31 cellular contexts compared by ENCODE assay signal in genomic region chr1:16462773-16463330, GRCh38. TPM values are rescaled to one million over a fixed set of nuclear protein-coding genes. Genes with fewer than 3 reads are reported as not detected.
"Had no signal": no experiment of that assay in that cellular context is flagged by ENCODE, and none has a peak within 500 bp of the region (broad histone marks: within the 10 kb centered on the region; RNA-seq: fewer than 3 reads in every experiment).

No MANE protein-coding gene starts in this region.

- H3K4me3 Mint-ChIP-seq: activated CD4-positive, alpha-beta T cell treated with anti-CD3 and anti-CD28 coated beads, Interleukin-2, amount 10 ng/mL, durations not matched to agents 24 days and 14 days; brain; mesothelial cell of epicardium; natural killer cell treated with Interleukin-12 subunit alpha and Interleukin-12 subunit beta and Interleukin-15 and Interleukin-18, amount 100 ng/mL, for 72 hours had no signal

- H3K4me1 Mint-ChIP-seq: mesothelial cell of epicardium had no signal

- H3K27ac Mint-ChIP-seq: activated CD4-positive, alpha-beta T cell treated with anti-CD3 and anti-CD28 coated beads, Interleukin-2, amount 10 ng/mL, durations not matched to agents 24 days and 14 days; mesothelial cell of epicardium had no signal

- H3K27me3 ChIP-seq: esophagus muscularis mucosa, gastrocnemius medialis, left lung, ovary, right atrium auricular region, stomach, suprapubic skin, tibial nerve, uterus had no signal

- H3K4me1 ChIP-seq: gastrocnemius medialis, left lung, psoas muscle, right atrium auricular region, suprapubic skin, tibial nerve, uterus had no signal

- H3K4me3 ChIP-seq: esophagus muscularis mucosa, gastrocnemius medialis, left lung, ovary, psoas muscle, right atrium auricular region, stomach, suprapubic skin, tibial nerve, uterus had no signal

- H3K9me3 ChIP-seq: esophagus muscularis mucosa, gastrocnemius medialis, left lung, ovary, psoas muscle, right atrium auricular region, stomach, suprapubic skin, tibial nerve, uterus had no signal

- H3K36me3 ChIP-seq: ovary, uterus had no signal

- H3K27me3 Mint-ChIP-seq: activated CD4-positive, alpha-beta T cell treated with anti-CD3 and anti-CD28 coated beads, Interleukin-2, amount 10 ng/mL, durations not matched to agents 24 days and 14 days; brain; natural killer cell treated with Interleukin-12 subunit alpha and Interleukin-12 subunit beta and Interleukin-15 and Interleukin-18, amount 100 ng/mL, for 72 hours had no signal

- DNase-seq: activated CD4-positive, alpha-beta T cell treated with anti-CD3 and anti-CD28 coated beads, Interleukin-2, amount 10 ng/mL, durations not matched to agents 24 days and 14 days; activated CD8-positive, alpha-beta memory T cell treated with anti-CD3 and anti-CD28 coated beads for 24 hours; activated CD8-positive, alpha-beta memory T cell treated with anti-CD3 and anti-CD28 coated beads, Interleukin-2, amount 50 U/mL, for 4 hours; activated effector memory CD4-positive, alpha-beta T cell treated with Interleukin-2 at 50 U/mL for 16 hours; activated T-cell treated with anti-CD3 and anti-CD28 coated beads, Interleukin-2, amount 50 U/mL, for 48 hours; anterior cingulate cortex; dermis blood vessel endothelial cell; effector CD8-positive, alpha-beta T cell; gastrocnemius medialis; hippocampal formation; kidney glomerular epithelial cell; left lung; psoas muscle; stimulated activated CD4-positive, alpha-beta T cell treated with anti-CD3 and anti-CD28 coated beads, Interleukin-12 subunit alpha, Interleukin-12 subunit beta, amount 100 ng/mL, for 4 hours; stimulated activated CD4-positive, alpha-beta T cell treated with anti-CD3 and anti-CD28 coated beads, Interleukin-4, amount 100 ng/mL, for 4 hours; stomach; uterus had no signal

- H3K27ac ChIP-seq: esophagus muscularis mucosa, gastrocnemius medialis, left lung, ovary, psoas muscle, right atrium auricular region, stomach, suprapubic skin, tibial nerve, uterus had no signal

- ATAC-seq: activated CD4-positive, CD25-positive, alpha-beta regulatory T cell treated with anti-CD3 and anti-CD28 coated beads, Interleukin-2, amount 50 U/mL, for 24 hours; gastrocnemius medialis; left lung; natural killer cell treated with Interleukin-12 subunit alpha and Interleukin-12 subunit beta and Interleukin-15 and Interleukin-18, amount 100 ng/mL, for 72 hours; psoas muscle had no signal

- H3K9me3 Mint-ChIP-seq: activated CD4-positive, alpha-beta T cell treated with anti-CD3 and anti-CD28 coated beads, Interleukin-2, amount 10 ng/mL, durations not matched to agents 24 days and 14 days; brain; mesothelial cell of epicardium; natural killer cell treated with Interleukin-12 subunit alpha and Interleukin-12 subunit beta and Interleukin-15 and Interleukin-18, amount 100 ng/mL, for 72 hours had no signal

RNA-seq across cellular contexts. Expression of gene SPATA21, which starts 25.6 kb away (rescaled TPM):
- total RNA-seq: activated CD4-positive, alpha-beta T cell treated with anti-CD3 and anti-CD28 coated beads, Interleukin-2, amount 10 ng/mL, durations not matched to agents 24 days and 14 days; cardiac septum; endothelial cell of umbilical vein; esophagus muscularis mucosa; gastrocnemius medialis; left lung; lung microvascular endothelial cell; mesothelial cell of epicardium; natural killer cell treated with Interleukin-12 subunit alpha and Interleukin-12 subunit beta and Interleukin-15 and Interleukin-18, amount 100 ng/mL, for 72 hours; ovary; psoas muscle; right atrium auricular region; skeletal muscle tissue; stomach; suprapubic skin; T-helper 2 cell treated with Interferon-gamma antibody and Interleukin-4, amounts not matched to agents 100 ng/mL and 5 ng/mL, for 36 hours; tibial nerve had no signal
- polyA plus RNA-seq: endothelial cell of umbilical vein had no signal

RNA-seq across cellular contexts. Expression of gene RNU1-1, which starts 51.2 kb away (rescaled TPM):
- total RNA-seq: right atrium auricular region had no signal
- polyA plus RNA-seq: ovary, psoas muscle, stomach had no signal
